ENCODE assay signal across 8 cellular contexts in the genomic region with DNA sequence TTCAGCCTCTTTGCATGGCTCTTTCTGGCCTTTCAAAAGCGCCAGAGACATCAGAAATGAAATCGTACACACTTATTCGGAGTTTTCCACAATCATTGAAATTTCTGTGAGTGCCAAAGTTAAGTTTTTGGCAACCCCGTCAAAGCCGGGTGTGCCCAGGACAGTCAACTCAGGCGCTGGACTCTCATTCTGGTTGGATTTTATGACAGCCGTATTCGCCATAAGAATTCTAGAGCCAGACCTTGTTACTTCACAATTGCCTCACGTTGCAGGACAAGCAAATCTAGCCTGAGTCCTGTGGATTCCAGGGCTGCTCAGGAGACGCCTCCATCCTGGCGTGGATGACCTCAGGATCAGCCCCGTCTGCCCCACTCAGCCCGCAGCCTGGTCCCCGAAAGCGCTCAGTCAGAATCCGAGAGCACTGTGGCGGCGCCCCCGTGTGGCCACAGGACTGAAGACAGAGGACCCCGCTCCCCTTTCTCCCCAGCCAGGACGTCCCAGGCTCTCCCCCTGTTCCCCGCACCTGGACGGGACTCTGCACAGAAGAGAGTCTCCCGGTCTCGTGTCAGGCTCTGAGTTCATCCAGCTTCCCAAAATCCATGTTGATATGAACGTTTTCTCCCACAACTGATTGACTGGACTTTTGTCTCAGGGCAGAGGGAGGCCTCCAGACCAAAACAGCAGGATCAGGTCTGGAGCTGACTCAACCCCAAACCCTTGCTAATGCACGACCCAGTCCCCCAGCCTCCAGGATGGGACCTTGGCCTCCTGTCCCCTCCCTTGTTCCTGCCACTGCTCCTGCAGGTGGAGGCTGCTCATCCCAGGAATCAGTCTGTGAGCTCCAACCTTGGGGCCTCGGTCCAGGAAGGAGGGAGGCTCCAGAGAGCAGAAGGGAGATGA. TPM values are rescaled to one million over a fixed set of nuclear protein-coding genes. Genes with fewer than 3 reads are reported as not detected.
DNase-seq lines count a peak whose midpoint lies in the region; ATAC-seq and TF ChIP-seq lines count a peak whose summit lies in the region.

No MANE protein-coding gene starts in this region.

- peak in 1 of 2 donors; percentile 15 for TF ChIP-seq POLR2A in gastroesophageal sphincter (IDR thresholded peaks at IDR 0.05)
- TF ChIP-seq POLR2A in transverse colon (IDR thresholded peaks at IDR 0.05): no peak

- H2AFZ ChIP-seq in PC-9: no peak overlapping the region

- CTCF ChIA-PET in PC-9 (lab: Charles Lee): interaction anchor here (0.6 to 1.6 kb wide), 4 partner anchors 21 to 65 kb away, joined by 3 to 12 read pairs (median 8); no protein-coding TSS in a partner anchor

- peak; percentile 82 for TF ChIP-seq CTCF in PC-9 (conservative IDR thresholded peaks at IDR 0.05)
- peak; percentile 67 to 88 (median 82) for TF ChIP-seq CTCF in gastroesophageal sphincter (IDR thresholded peaks at IDR 0.05)
- TF ChIP-seq CTCF in transverse colon (IDR thresholded peaks at IDR 0.05): peak; percentile 82 to 87 (median 86)

- H3K36me3 ChIP-seq in BLaER1 (no peaks in the 10 kb centered on the region), PC-9 (ENCODE audit: low read depth) (no peaks in the 10 kb centered on the region), gastroesophageal sphincter (no peaks in the 10 kb centered on the region), transverse colon (no peaks in the 10 kb centered on the region)

- H3K79me2 ChIP-seq in PC-9 (ENCODE audit: low read depth): no peaks in the 10 kb centered on the region

- peaks cover 28% of the 10 kb centered on the region for H3K4me1 ChIP-seq in BLaER1
- H3K4me1 ChIP-seq in PC-9 (replicated peaks; ENCODE audit: insufficient read depth): no peaks in the 10 kb centered on the region
- peaks cover 0 to 8% (median 7%) of the 10 kb centered on the region in 3 donors for H3K4me1 ChIP-seq in gastroesophageal sphincter
- H3K4me1 ChIP-seq in transverse colon: peaks cover 0 to 5% (median 2%) of the 10 kb centered on the region in 4 donors

- in situ Hi-C loops in transverse colon (cut with MboI; ENCODE audit: low pct_ligation_motif_present in 1 of 4, low pct_unique_long_range_greater_than_20kb in 1 of 4, low sequenced_read_pairs in 3 of 4): loop anchor here in 3 of 4 donors (5.0 to 10.0 kb wide), 3 partner anchors 34 to 307 kb away; partner anchors contain the start of genes MICA (in 2 of the 3) and PSORS1C2 (in 1 of the 3)

- no peaks in the 10 kb centered on the region for H3F3A ChIP-seq in PC-9 (ENCODE audit: insufficient read depth, low read depth)

- no peak overlapping the region for H3K4me3 ChIP-seq in BLaER1
- no peak overlapping the region for H3K4me3 ChIP-seq in PC-9
- peak overlapping the region in 1 of 2 donors; percentile 24 for H3K4me3 ChIP-seq in gastroesophageal sphincter
- peak overlapping the region in 1 of 4 donors; percentile 15 for H3K4me3 ChIP-seq in transverse colon

- peak; percentile 93 for ATAC-seq in gastroesophageal sphincter
- ATAC-seq in GM21723 (IDR thresholded peaks at IDR 0.05; ENCODE audit: unreplicated experiment): no peak

- no peaks in the 10 kb centered on the region for H3K9me2 ChIP-seq in PC-9 (ENCODE audit: insufficient read depth)

- no peak for TF ChIP-seq EP300 in gastroesophageal sphincter (IDR thresholded peaks at IDR 0.05)
- no peak for TF ChIP-seq EP300 in transverse colon (IDR thresholded peaks at IDR 0.05; ENCODE audit: low read depth)

- H4K20me1 ChIP-seq in BLaER1: no peaks in the 10 kb centered on the region
- no peaks in the 10 kb centered on the region for H4K20me1 ChIP-seq in PC-9 (ENCODE audit: insufficient read depth)

- no peak overlapping the region for H3K27ac ChIP-seq in BLaER1
- no peak overlapping the region for H3K27ac ChIP-seq in PC-9
- no peak overlapping the region for H3K27ac ChIP-seq in gastroesophageal sphincter
- no peak overlapping the region for H3K27ac ChIP-seq in transverse colon

- H3K9me3 ChIP-seq in BLaER1 (peaks cover 19% of the 10 kb centered on the region), PC-9 (ENCODE audit: insufficient read depth, low read depth) (peaks cover 9% of the 10 kb centered on the region; the same call in 1 of the 2 replicates), gastroesophageal sphincter (no peaks in the 10 kb centered on the region), transverse colon (peaks cover 0 to 7% of the 10 kb centered on the region in 2 donors)

- no peaks in the 10 kb centered on the region for H3K27me3 ChIP-seq in BLaER1
- peaks cover 17% of the 10 kb centered on the region for H3K27me3 ChIP-seq in PC-9 (ENCODE audit: insufficient read depth, low read depth)
- H3K27me3 ChIP-seq in gastroesophageal sphincter: no peaks in the 10 kb centered on the region
- peaks cover 38% of the 10 kb centered on the region for H3K27me3 ChIP-seq in transverse colon

- 0 out of 2 replicates have a peak overlapping the region, but pooled peaks have one; percentile 9 for H3K9ac ChIP-seq in BLaER1

- no TSS peak for BruUV-seq in PC-9 (replicated peaks; lab: Mats Ljungman, UMichigan)

- 18 to 35% methylated on average over 8 to 9 of the region's 28 CpGs for WGBS in gastroesophageal sphincter (ENCODE audit: low coverage in 1 of 2), 2 donors
- WGBS in transverse colon (ENCODE audit: low coverage in 1 of 2), 2 donors: 17 to 47% methylated on average over 7 to 26 of the region's 28 CpGs

- DNase-seq in GM19240 (ENCODE audit: insufficient read length, low spot score) (peak; percentile 72), PC-9 (peak in 1 of 2 experiments; percentile 74), activated T-helper 1 cell treated with Interleukin-2 at 50 U/mL for 16 hours (ENCODE audit: low read depth) (peak; percentile 79), occipital lobe (lab: John Stamatoyannopoulos, UW) (peak; percentile 51), transverse colon (peak; percentile 87)

- POLR2A ChIA-PET in PC-9 (lab: Charles Lee; ENCODE audit: unreplicated experiment): no interaction called here

- intact Hi-C loops in PC-9 (cut with micrococcal nuclease; ENCODE audit: unreplicated experiment) (loop anchor here (1.0 to 2.0 kb wide), 3 partner anchors 44 to 245 kb away; no protein-coding TSS in a partner anchor), transverse colon (cut with DNase I; ENCODE audit: low total_unique reads) (loop anchor here (2.0 kb wide), 1 partner anchor 45 kb away; no protein-coding TSS in a partner anchor)

- H3K4me2 ChIP-seq in BLaER1 (peak overlapping the region; percentile 71), PC-9 (peak overlapping the region; percentile 8; the same call in 1 of the 2 replicates)

RNA-seq across cellular contexts. Expression of gene MICA, which starts 38.2 kb away (rescaled TPM):
- total RNA-seq in PC-9 (2021) (11.8 and 13.5 TPM in 2 replicates), gastroesophageal sphincter (10 to 100 TPM; 17.4 to 33.2 (median 22.1) TPM), occipital lobe (0.31 TPM), transverse colon (10 to 100 TPM in 3 of 4 donors, 1 to 10 TPM in 1; 7.8 to 45.3 (median 19.9) TPM)

RNA-seq across cellular contexts. Expression of gene MICB, which starts 56.3 kb away (rescaled TPM):
- 26.7 and 37.8 TPM in 2 replicates for total RNA-seq in PC-9 (2021)
- total RNA-seq in gastroesophageal sphincter: 1 to 10 TPM; 1.7 to 4.8 (median 2.0) TPM
- 0.47 TPM for total RNA-seq in occipital lobe
- total RNA-seq in transverse colon: 1 to 10 TPM; 1.4 to 9.7 (median 4.0) TPM
